1 cellular context compared by ENCODE assay signal in genomic region chr3:30443756-30444673, GRCh38.
TF ChIP-seq lines count a peak whose summit lies in the region.

No MANE protein-coding gene starts in this region.

TF ChIP-seq in WTC11, 78 proteins besides CTCF, POLR2A, EP300 and RAD21 (continued from another document):
- TF ChIP-seq ZNF281 (CRISPR knock-in tag; IDR thresholded peaks at IDR 0.05) (no peak), GABPB1 (CRISPR knock-in tag; IDR thresholded peaks at IDR 0.05) (no peak)
